8 cellular contexts compared by ENCODE assay signal in the genomic region with DNA sequence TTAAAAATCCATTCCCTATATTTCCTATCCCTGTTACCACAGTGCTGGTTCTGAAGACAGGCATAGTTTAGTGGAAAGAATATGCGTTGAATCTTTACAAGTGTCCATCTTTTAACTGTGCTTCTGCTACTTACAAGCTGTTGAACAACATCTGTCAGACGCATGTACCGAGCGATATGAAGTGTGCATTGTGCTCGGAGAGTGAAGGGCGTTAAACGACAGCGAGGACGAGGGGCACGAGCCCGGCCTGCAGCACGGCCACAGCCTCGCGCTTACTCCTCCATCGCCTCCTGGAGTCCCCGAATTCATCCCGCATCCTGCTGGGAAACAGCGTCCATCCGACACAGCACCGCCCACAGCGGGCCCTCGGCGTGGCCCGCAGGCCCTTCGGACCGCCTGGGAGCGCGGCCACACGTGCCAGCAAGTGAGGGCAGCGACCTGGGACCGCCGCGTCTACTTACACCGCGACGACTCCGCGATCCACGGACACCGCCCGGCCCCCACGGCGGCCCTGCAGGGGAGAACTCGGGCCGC. TPM values are rescaled to one million over a fixed set of nuclear protein-coding genes. Genes with fewer than 3 reads are reported as not detected.
DNase-seq lines count a peak whose midpoint lies in the region; ATAC-seq and TF ChIP-seq lines count a peak whose summit lies in the region.

No MANE protein-coding gene starts in this region.

- peak overlapping the region; percentile 46 for H3K27ac Mint-ChIP-seq in activated T-helper 1 cell treated with anti-CD3 and anti-CD28 coated beads, Interleukin-12 subunit alpha, Interleukin-12 subunit beta, Interleukin-2, Interleukin-4 antibody, amounts not matched to agents 30 ng/mL and 10 ng/mL and 1 ng/mL, durations not matched to agents 14 hours and 24 hours and 36 hours
- peak overlapping the region; percentile 96 for H3K27ac Mint-ChIP-seq in progenitor cell of endocrine pancreas

- H3K27me3 ChIP-seq in cardiac muscle cell = no peaks in the 10 kb centered on the region

- TF ChIP-seq CTCF in cardiac muscle cell (IDR thresholded peaks at IDR 0.05; ENCODE audit: low read depth, low read length) (no peak), progenitor cell of endocrine pancreas (IDR thresholded peaks at IDR 0.05; ENCODE audit: unreplicated experiment) (no peak)

- peak overlapping the region; percentile 81 for H3K4me3 ChIP-seq in cardiac muscle cell

- DNase-seq in activated T-helper 1 cell treated with anti-CD3 and anti-CD28 coated beads, Interleukin-12 subunit alpha, Interleukin-12 subunit beta, Interleukin-2, Interleukin-4 antibody, amounts not matched to agents 30 ng/mL and 10 ng/mL and 1 ng/mL, durations not matched to agents 14 hours and 24 hours and 36 hours (ENCODE audit: low spot score) = no peak
- DNase-seq in cardiac muscle cell (ENCODE audit: low read depth in 1 of 2, low spot score in 1 of 2) (peak; percentile 59 to 60), progenitor cell of endocrine pancreas (ENCODE audit: low spot score, unreplicated experiment) (peak; percentile 25), NCI-H526 treated with DMSO at 0.1 percent for 48 hours (lab: John Stamatoyannopoulos, UW) (no peak), HPDE6-E6E7 (ENCODE audit: extremely low spot score) (no peak)

- peak overlapping the region; percentile 94 for H3K4me3 Mint-ChIP-seq in activated T-helper 1 cell treated with anti-CD3 and anti-CD28 coated beads, Interleukin-12 subunit alpha, Interleukin-12 subunit beta, Interleukin-2, Interleukin-4 antibody, amounts not matched to agents 30 ng/mL and 10 ng/mL and 1 ng/mL, durations not matched to agents 14 hours and 24 hours and 36 hours
- H3K4me3 Mint-ChIP-seq in progenitor cell of endocrine pancreas (ENCODE audit: low read depth) = peak overlapping the region; percentile 89

- H3K36me3 Mint-ChIP-seq in activated T-helper 1 cell treated with anti-CD3 and anti-CD28 coated beads, Interleukin-12 subunit alpha, Interleukin-12 subunit beta, Interleukin-2, Interleukin-4 antibody, amounts not matched to agents 30 ng/mL and 10 ng/mL and 1 ng/mL, durations not matched to agents 14 hours and 24 hours and 36 hours (ENCODE audit: low read depth) = peaks cover 35% of the 10 kb centered on the region
- peaks cover 11% of the 10 kb centered on the region for H3K36me3 Mint-ChIP-seq in progenitor cell of endocrine pancreas (ENCODE audit: insufficient read depth)

- H3K4me1 Mint-ChIP-seq in activated T-helper 1 cell treated with anti-CD3 and anti-CD28 coated beads, Interleukin-12 subunit alpha, Interleukin-12 subunit beta, Interleukin-2, Interleukin-4 antibody, amounts not matched to agents 30 ng/mL and 10 ng/mL and 1 ng/mL, durations not matched to agents 14 hours and 24 hours and 36 hours (ENCODE audit: low read depth) = peaks cover 62% of the 10 kb centered on the region
- peaks cover 18% of the 10 kb centered on the region for H3K4me1 Mint-ChIP-seq in progenitor cell of endocrine pancreas (ENCODE audit: low read depth)

- ATAC-seq in GM21576 (IDR thresholded peaks at IDR 0.05; ENCODE audit: unreplicated experiment) = peak; percentile 11

- H3K9ac ChIP-seq in ES-I3 (ENCODE audit: low read depth, low read length) = peak overlapping the region; percentile 86

- H3K36me3 ChIP-seq in ES-I3 (ENCODE audit: insufficient read depth, low read length) (peaks cover 14% of the 10 kb centered on the region), KOPT-K1 (ENCODE audit: insufficient read depth, low read length) (peaks cover 57% of the 10 kb centered on the region), cardiac muscle cell (peaks cover 3% of the 10 kb centered on the region)

- H3K9me3 Mint-ChIP-seq in activated T-helper 1 cell treated with anti-CD3 and anti-CD28 coated beads, Interleukin-12 subunit alpha, Interleukin-12 subunit beta, Interleukin-2, Interleukin-4 antibody, amounts not matched to agents 30 ng/mL and 10 ng/mL and 1 ng/mL, durations not matched to agents 14 hours and 24 hours and 36 hours = no peaks in the 10 kb centered on the region
- no peaks in the 10 kb centered on the region for H3K9me3 Mint-ChIP-seq in progenitor cell of endocrine pancreas (ENCODE audit: low read depth)

- intact Hi-C loops in activated T-helper 1 cell treated with anti-CD3 and anti-CD28 coated beads, Interleukin-12 subunit alpha, Interleukin-12 subunit beta, Interleukin-2, Interleukin-4 antibody, amounts not matched to agents 30 ng/mL and 10 ng/mL and 1 ng/mL, durations not matched to agents 14 hours and 24 hours and 36 hours (cut with micrococcal nuclease) = loop anchor here (1.0 to 5.0 kb wide), 7 partner anchors 19 to 619 kb away; partner anchors contain the start of genes TFDP1 and TUBGCP3

- no peaks in the 10 kb centered on the region for H3K27me3 Mint-ChIP-seq in activated T-helper 1 cell treated with anti-CD3 and anti-CD28 coated beads, Interleukin-12 subunit alpha, Interleukin-12 subunit beta, Interleukin-2, Interleukin-4 antibody, amounts not matched to agents 30 ng/mL and 10 ng/mL and 1 ng/mL, durations not matched to agents 14 hours and 24 hours and 36 hours (ENCODE audit: insufficient read depth)
- H3K27me3 Mint-ChIP-seq in progenitor cell of endocrine pancreas = no peaks in the 10 kb centered on the region

- H3K9me3 ChIP-seq in ES-I3 (ENCODE audit: control insufficient read depth, insufficient read depth, low read length) (no peaks in the 10 kb centered on the region), KOPT-K1 (ENCODE audit: insufficient read depth, low read length, poor library complexity, severe bottlenecking) (no peaks in the 10 kb centered on the region), cardiac muscle cell (ENCODE audit: low read depth) (no peaks in the 10 kb centered on the region)

- peaks cover 27% of the 10 kb centered on the region for H3K4me1 ChIP-seq in ES-I3 (ENCODE audit: insufficient read depth, low read length)
- H3K4me1 ChIP-seq in cardiac muscle cell (ENCODE audit: low read depth) = peaks cover 33% of the 10 kb centered on the region

- peak overlapping the region; percentile 97 for H3K27ac ChIP-seq in KOPT-K1 (ENCODE audit: low read depth, low read length, poor library complexity, severe bottlenecking)
- H3K27ac ChIP-seq in cardiac muscle cell = peak overlapping the region; percentile 98

RNA-seq across cellular contexts. Expression of gene PCID2, which starts 0.5 kb away (rescaled TPM):
- 71.5 and 78.9 TPM in 2 replicates for total RNA-seq in activated T-helper 1 cell treated with anti-CD3 and anti-CD28 coated beads, Interleukin-12 subunit alpha, Interleukin-12 subunit beta, Interleukin-2, Interleukin-4 antibody, amounts not matched to agents 30 ng/mL and 10 ng/mL and 1 ng/mL, durations not matched to agents 14 hours and 24 hours and 36 hours
- 42.7 and 57.6 TPM in 2 replicates for total RNA-seq in cardiac muscle cell
- 52.4 and 67.0 TPM in 2 replicates for polyA plus RNA-seq in cardiac muscle cell
- total RNA-seq in progenitor cell of endocrine pancreas = 52.1 and 58.7 TPM in 2 replicates

RNA-seq across cellular contexts. Expression of gene CUL4A, which starts 1.5 kb away (rescaled TPM):
- 86.5 and 89.9 TPM in 2 replicates for total RNA-seq in activated T-helper 1 cell treated with anti-CD3 and anti-CD28 coated beads, Interleukin-12 subunit alpha, Interleukin-12 subunit beta, Interleukin-2, Interleukin-4 antibody, amounts not matched to agents 30 ng/mL and 10 ng/mL and 1 ng/mL, durations not matched to agents 14 hours and 24 hours and 36 hours
- total RNA-seq in cardiac muscle cell (89.3 and 127 TPM in 2 replicates), progenitor cell of endocrine pancreas (75.8 and 77.1 TPM in 2 replicates)
- polyA plus RNA-seq in cardiac muscle cell = 57.7 and 71.1 TPM in 2 replicates

RNA-seq across cellular contexts. Expression of gene PROZ, which starts 49.5 kb away (rescaled TPM):
- not detected in 2 replicates for total RNA-seq in activated T-helper 1 cell treated with anti-CD3 and anti-CD28 coated beads, Interleukin-12 subunit alpha, Interleukin-12 subunit beta, Interleukin-2, Interleukin-4 antibody, amounts not matched to agents 30 ng/mL and 10 ng/mL and 1 ng/mL, durations not matched to agents 14 hours and 24 hours and 36 hours
- total RNA-seq in cardiac muscle cell (not detected in 2 replicates), progenitor cell of endocrine pancreas (not detected in 2 replicates)
- polyA plus RNA-seq in cardiac muscle cell = 0.37 and 0.42 TPM in 2 replicates

Comparison
In these comparisons a context has a peak if more than half of its experiments do, and no peak if none do; other contexts are left out.
1. DNase-seq: peak in cardiac muscle cell (2 of 2) and progenitor cell of endocrine pancreas (single experiment); none in activated T-helper 1 cell treated with anti-CD3 and anti-CD28 coated beads, Interleukin-12 subunit alpha, Interleukin-12 subunit beta, Interleukin-2, Interleukin-4 antibody, amounts not matched to agents 30 ng/mL and 10 ng/mL and 1 ng/mL, durations not matched to agents 14 hours and 24 hours and 36 hours (single experiment), NCI-H526 treated with DMSO at 0.1 percent for 48 hours (single experiment) and HPDE6-E6E7 (single experiment).